9 cellular contexts compared by ENCODE assay signal in genomic region chr2:109889909-109890308, GRCh38. TPM values are rescaled to one million over a fixed set of nuclear protein-coding genes. Genes with fewer than 3 reads are reported as not detected.
DNase-seq lines count a peak whose midpoint lies in the region; ATAC-seq, FAIRE-seq and TF ChIP-seq lines count a peak whose summit lies in the region.
"Not testable (repeated sequence)": the region's sequence is repeated elsewhere in the genome, so short reads cannot be mapped to it uniquely, and the experiment has no call there.
"Had no signal": no experiment of that assay in that cellular context is flagged by ENCODE, and none has a peak within 500 bp of the region (broad histone marks: within the 10 kb centered on the region; RNA-seq: fewer than 3 reads in every experiment).

No MANE protein-coding gene starts in this region.

- H3K36me3 Mint-ChIP-seq in GM23338 (ENCODE audit: low read depth); T-helper 17 cell (ENCODE audit: low read depth); activated naive CD8-positive, alpha-beta T cell treated with anti-CD3 and anti-CD28 coated beads, Interleukin-2, amount 10 ng/mL, durations not matched to agents 7 days and 5 days: not testable (repeated sequence)

- H3K9me3 ChIP-seq in IMR-90 (ENCODE audit: control insufficient read depth, insufficient read depth, low read length); T-helper 17 cell (ENCODE audit: control insufficient read depth, low read length, poor library complexity, severe bottlenecking); kidney (ENCODE audit: control insufficient read depth in 1 of 2, low read length in 2 of 2); mucosa of descending colon; upper lobe of right lung: not testable (repeated sequence)

- not testable (repeated sequence) for H2BK20ac ChIP-seq in IMR-90 (ENCODE audit: low read depth, low read length)

- ATAC-seq in GM23338: peak; percentile 35; the same call in 2 of the 3 replicates
- peak; percentile 82 for ATAC-seq in IMR-90 (ENCODE audit: low read depth)
- peak; percentile 47 for ATAC-seq in T-helper 17 cell
- peak; percentile 58 for ATAC-seq in activated naive CD8-positive, alpha-beta T cell treated with anti-CD3 and anti-CD28 coated beads, Interleukin-2, amount 10 ng/mL, durations not matched to agents 7 days and 5 days (ENCODE audit: low read depth)
- ATAC-seq in esophagus mucosa: peak; percentile 55
- ATAC-seq in mucosa of descending colon: peak; percentile 66
- peak; percentile 63 for ATAC-seq in upper lobe of right lung

- H3K4me1 Mint-ChIP-seq in GM23338; T-helper 17 cell; activated naive CD8-positive, alpha-beta T cell treated with anti-CD3 and anti-CD28 coated beads, Interleukin-2, amount 10 ng/mL, durations not matched to agents 7 days and 5 days: not testable (repeated sequence)

- H3F3A ChIP-seq in GM23338 (replicated peaks; ENCODE audit: low read depth): not testable (repeated sequence)

- POLR2A ChIA-PET in IMR-90 (lab: Charles Lee; ENCODE audit: unreplicated experiment); activated naive CD8-positive, alpha-beta T cell treated with anti-CD3 and anti-CD28 coated beads, Interleukin-2, amount 10 ng/mL, durations not matched to agents 7 days and 5 days (lab: Charles Lee): not testable (repeated sequence)

- dilution Hi-C loops in IMR-90 (cut with HindIII; ENCODE audit: low sequenced_read_pairs, unreplicated experiment): not testable (repeated sequence)

- not testable (repeated sequence) for H3K27ac Mint-ChIP-seq in GM23338; T-helper 17 cell; activated naive CD8-positive, alpha-beta T cell treated with anti-CD3 and anti-CD28 coated beads, Interleukin-2, amount 10 ng/mL, durations not matched to agents 7 days and 5 days

- H3K4me2 ChIP-seq in GM23338; IMR-90 (ENCODE audit: low read depth, low read length): not testable (repeated sequence)

- not testable (repeated sequence) for H3K14ac ChIP-seq in IMR-90 (replicated peaks; ENCODE audit: low read depth, low read length)

- H3K23ac ChIP-seq in IMR-90 (ENCODE audit: low read depth, low read length): not testable (repeated sequence)

- not testable (repeated sequence) for H3K27me3 Mint-ChIP-seq in GM23338 (ENCODE audit: insufficient read depth, low read depth, poor library complexity); T-helper 17 cell; activated naive CD8-positive, alpha-beta T cell treated with anti-CD3 and anti-CD28 coated beads, Interleukin-2, amount 10 ng/mL, durations not matched to agents 7 days and 5 days

- not testable (repeated sequence) for H3K4me3 Mint-ChIP-seq in GM23338; T-helper 17 cell; activated naive CD8-positive, alpha-beta T cell treated with anti-CD3 and anti-CD28 coated beads, Interleukin-2, amount 10 ng/mL, durations not matched to agents 7 days and 5 days

- no CpG with 5 or more reads among the region's 4 CpGs for WGBS in IMR-90 (ENCODE audit: extremely low coverage in 2 of 2, insufficient read length in 1 of 2), 2 experiments

- H4K91ac ChIP-seq in IMR-90 (ENCODE audit: insufficient read depth, low read depth, low read length): not testable (repeated sequence)

- not testable (repeated sequence) for H3K27me3 ChIP-seq in GM23338 (ENCODE audit: insufficient read depth); IMR-90 (ENCODE audit: control insufficient read depth, insufficient read depth, low read length); upper lobe of right lung

- H2AK5ac ChIP-seq in IMR-90 (ENCODE audit: low read depth, low read length): not testable (repeated sequence)

- H3K4me1 ChIP-seq in GM23338 (ENCODE audit: insufficient read depth); IMR-90 (ENCODE audit: control insufficient read depth, insufficient read depth, low read length); kidney (ENCODE audit: control insufficient read depth in 1 of 2, insufficient read depth in 1 of 2, low read depth in 1 of 2, low read length in 2 of 2); mucosa of descending colon (ENCODE audit: low read depth); upper lobe of right lung: not testable (repeated sequence)

- peak; percentile 3 for FAIRE-seq in kidney (lab: Jason Lieb, UNC)

- not testable (repeated sequence) for H4K20me1 ChIP-seq in GM23338 (replicated peaks; ENCODE audit: insufficient read depth); IMR-90 (ENCODE audit: insufficient read depth, low read length)

- H3K9me1 ChIP-seq in IMR-90 (ENCODE audit: insufficient read depth, low read length): not testable (repeated sequence)

- not testable (repeated sequence) for H3K79me1 ChIP-seq in IMR-90 (ENCODE audit: low read depth in 1 of 2, low read length in 2 of 2)

- H3K4ac ChIP-seq in IMR-90 (ENCODE audit: low read depth, low read length): not testable (repeated sequence)

- not testable (repeated sequence) for H2AFZ ChIP-seq in GM23338; IMR-90 (replicated peaks; ENCODE audit: low read length, poor library complexity)

- intact Hi-C loops in IMR-90 (cut with micrococcal nuclease); kidney (cut with DNase I); mucosa of descending colon (cut with DNase I, micrococcal nuclease); upper lobe of right lung (cut with DNase I): not testable (repeated sequence)

- DNase-seq in GM23338 (ENCODE audit: low spot score); IMR-90; T-helper 17 cell; activated naive CD8-positive, alpha-beta T cell treated with anti-CD3 and anti-CD28 coated beads, Interleukin-2, amount 10 ng/mL, durations not matched to agents 7 days and 5 days; kidney; mucosa of descending colon; upper lobe of right lung: not testable (repeated sequence)

- H3K9ac ChIP-seq in IMR-90 (ENCODE audit: low read depth, low read length); kidney (ENCODE audit: low read length in 2 of 2): not testable (repeated sequence)

- H3K9me3 Mint-ChIP-seq in GM23338; activated naive CD8-positive, alpha-beta T cell treated with anti-CD3 and anti-CD28 coated beads, Interleukin-2, amount 10 ng/mL, durations not matched to agents 7 days and 5 days: not testable (repeated sequence)

- in situ Hi-C loops in IMR-90 (cut with MboI; ENCODE audit: low sequenced_read_pairs): not testable (repeated sequence)

- not testable (repeated sequence) for TF ChIP-seq RAD21 in IMR-90 (IDR thresholded peaks at IDR 0.05; ENCODE audit: low read length)

- H4K5ac ChIP-seq in IMR-90 (ENCODE audit: low read depth, low read length): not testable (repeated sequence)

- TF ChIP-seq POLR2A in IMR-90 (IDR thresholded peaks at IDR 0.05; ENCODE audit: low read depth, low read length): not testable (repeated sequence)

- H3K79me2 ChIP-seq in GM23338 (replicated peaks; ENCODE audit: insufficient read depth): not testable (repeated sequence)

- H3K9me2 ChIP-seq in GM23338 (ENCODE audit: insufficient read depth): not testable (repeated sequence)

- H3K56ac ChIP-seq in IMR-90 (ENCODE audit: extremely low read depth, insufficient read depth, low read length): not testable (repeated sequence)

- CTCF ChIA-PET in IMR-90 (lab: Yijun Ruan, JAX): not testable (repeated sequence)

- H3K4me3 ChIP-seq in GM23338; IMR-90 (ENCODE audit: insufficient read depth, low read depth, low read length); kidney (ENCODE audit: low read length in 2 of 2); mucosa of descending colon; upper lobe of right lung: not testable (repeated sequence)

- not testable (repeated sequence) for TF ChIP-seq CTCF in GM23338 (conservative IDR thresholded peaks at IDR 0.05; ENCODE audit: low read depth in 2 of 2); IMR-90 (conservative IDR thresholded peaks at IDR 0.05; ENCODE audit: low read depth, low read length); kidney (IDR thresholded peaks at IDR 0.05; ENCODE audit: borderline replicate concordance, extremely low read depth, insufficient read depth); mucosa of descending colon (IDR thresholded peaks at IDR 0.05); upper lobe of right lung (IDR thresholded peaks at IDR 0.05)

- not testable (repeated sequence) for H3K18ac ChIP-seq in IMR-90 (ENCODE audit: low read depth, low read length)

- not testable (repeated sequence) for H2AK9ac ChIP-seq in IMR-90 (replicated peaks; ENCODE audit: low read depth, low read length, poor library complexity)

- not testable (repeated sequence) for BruUV-seq in IMR-90 (replicated peaks; lab: Mats Ljungman, UMichigan)

- not testable (repeated sequence) for H3K27ac ChIP-seq in GM23338 (ENCODE audit: low read depth); IMR-90 (ENCODE audit: insufficient read depth, low read length); kidney (ENCODE audit: low read depth in 2 of 2, low read length in 2 of 2); upper lobe of right lung

- H3K36me3 ChIP-seq in GM23338 (ENCODE audit: insufficient read depth); IMR-90 (ENCODE audit: control insufficient read depth, insufficient read depth, low read length); kidney (ENCODE audit: control insufficient read depth in 1 of 2, insufficient read depth in 2 of 2, low read length in 2 of 2); mucosa of descending colon (ENCODE audit: low read depth); upper lobe of right lung: not testable (repeated sequence)

- not testable (repeated sequence) for H2BK120ac ChIP-seq in IMR-90 (ENCODE audit: low read depth, low read length)

- not testable (repeated sequence) for H2BK15ac ChIP-seq in IMR-90 (ENCODE audit: low read depth, low read length)

- not testable (repeated sequence) for H2BK5ac ChIP-seq in IMR-90 (ENCODE audit: low read depth, low read length, poor library complexity, severe bottlenecking)

- H4K8ac ChIP-seq in IMR-90 (ENCODE audit: low read depth in 2 of 2, low read length in 2 of 2): not testable (repeated sequence)

RNA-seq across cellular contexts. Expression of gene LIMS3, which starts 8.6 kb away (rescaled TPM):
- 0.31 and 1.0 TPM in 2 replicates for total RNA-seq in GM23338 (2014; rRNA removed; shearing (Covaris generic))
- polyA plus RNA-seq in GM23338 (2016; fragmentation: Nextera tagmentation; extraction: Ambion mirVana) (0.87 and 1.8 TPM in 2 replicates), IMR-90 (2012; rRNA removed) (0.44 and 0.99 TPM in 2 replicates), kidney (ENCODE audit: insufficient read depth, low read depth, low replicate concordance) (1.5 TPM)
- total RNA-seq in IMR-90 (2012; rRNA removed) (4.4 and 12.7 TPM in 2 replicates), T-helper 17 cell (1 to 10 TPM in 1 of 2 donors, not detected in 1; 1.3 TPM), esophagus mucosa (not detected), kidney (1.5 TPM), mucosa of descending colon (1 to 10 TPM in 2 of 3 donors, under 1 TPM in 1; 0.90 to 2.8 (median 1.6) TPM), upper lobe of right lung (3.1 TPM)
- polyA plus RNA-seq in IMR-90 (2012; cell fraction: cytosol; rRNA removed): 1.6 and 2.0 TPM in 2 replicates
- 4.4 and 16.1 TPM in 2 replicates for polyA plus RNA-seq in IMR-90 (2012; cell fraction: nucleus; rRNA removed; ENCODE audit: low replicate concordance)
- under 1 TPM; 0.88 to 0.91 TPM for total RNA-seq in activated naive CD8-positive, alpha-beta T cell treated with anti-CD3 and anti-CD28 coated beads, Interleukin-2, amount 10 ng/mL, durations not matched to agents 7 days and 5 days
- total RNA-seq: G401 had no signal
